Comparison of ENCODE assay signal across 13 cellular contexts in genomic region chr6:7124631-7125030, GRCh38. TPM values are rescaled to one million over a fixed set of nuclear protein-coding genes. Genes with fewer than 3 reads are reported as not detected.
DNase-seq lines count a peak whose midpoint lies in the region; ATAC-seq and TF ChIP-seq lines count a peak whose summit lies in the region.
"Had no signal": no experiment of that assay in that cellular context is flagged by ENCODE, and none has a peak within 500 bp of the region (broad histone marks: within the 10 kb centered on the region; RNA-seq: fewer than 3 reads in every experiment).

No MANE protein-coding gene starts in this region.

- no peak overlapping the region for H3K4me3 ChIP-seq in cardiac muscle cell
- H3K4me3 ChIP-seq in thyroid gland (replicated peaks in 1 of 3), result no peak overlapping the region
- no peak overlapping the region for H3K4me3 ChIP-seq in aorta (ENCODE audit: low read length in 2 of 2)
- H3K4me3 ChIP-seq: breast epithelium, lower lobe of right lung, transverse colon had no signal

- H3K9me3 Mint-ChIP-seq in activated naive CD8-positive, alpha-beta T cell treated with anti-CD3 and anti-CD28 coated beads, Interleukin-2, amount 10 ng/mL, durations not matched to agents 7 days and 5 days, result no peaks in the 10 kb centered on the region

- H3K36me3 ChIP-seq in cardiac muscle cell (no peaks in the 10 kb centered on the region), thyroid gland (no peaks in the 10 kb centered on the region), aorta (ENCODE audit: control insufficient read depth in 1 of 2, insufficient read depth in 2 of 2, low read length in 1 of 2) (no peaks in the 10 kb centered on the region)
- H3K36me3 ChIP-seq: breast epithelium, transverse colon had no signal

- no peak for TF ChIP-seq CTCF in cardiac muscle cell (IDR thresholded peaks at IDR 0.05; ENCODE audit: low read depth, low read length)
- TF ChIP-seq CTCF in thyroid gland (IDR thresholded peaks at IDR 0.05), result no peak

- H3K9me3 ChIP-seq in cardiac muscle cell (ENCODE audit: low read depth) (no peaks in the 10 kb centered on the region), thyroid gland (no peaks in the 10 kb centered on the region), aorta (ENCODE audit: control insufficient read depth, low read length) (no peaks in the 10 kb centered on the region)
- H3K9me3 ChIP-seq: breast epithelium, lower lobe of right lung, transverse colon had no signal

- POLR2A ChIA-PET in activated naive CD8-positive, alpha-beta T cell treated with anti-CD3 and anti-CD28 coated beads, Interleukin-2, amount 10 ng/mL, durations not matched to agents 7 days and 5 days (lab: Charles Lee), result interaction anchor here (1.7 to 2.1 kb wide), 2 partner anchors 10 to 15 kb away, joined by 4 read pairs; no protein-coding TSS in a partner anchor

- DNase-seq in cardiac muscle cell (ENCODE audit: low read depth in 1 of 2, low spot score in 1 of 2) (no peak), cardiac septum (ENCODE audit: low spot score) (no peak), kidney tubule cell (ENCODE audit: low spot score) (peak; percentile 93), thyroid gland (no peak), aorta (no peak)
- no peak for DNase-seq in activated naive CD8-positive, alpha-beta T cell treated with anti-CD3 and anti-CD28 coated beads, Interleukin-2, amount 10 ng/mL, durations not matched to agents 7 days and 5 days
- DNase-seq: lower lobe of right lung, NCI-H1048, OCI-M1, transverse colon had no signal

- H3K27ac Mint-ChIP-seq in activated naive CD8-positive, alpha-beta T cell treated with anti-CD3 and anti-CD28 coated beads, Interleukin-2, amount 10 ng/mL, durations not matched to agents 7 days and 5 days, result peak overlapping the region; percentile 28

- H3K27me3 Mint-ChIP-seq in activated naive CD8-positive, alpha-beta T cell treated with anti-CD3 and anti-CD28 coated beads, Interleukin-2, amount 10 ng/mL, durations not matched to agents 7 days and 5 days, result no peaks in the 10 kb centered on the region

- ATAC-seq in activated naive CD8-positive, alpha-beta T cell treated with anti-CD3 and anti-CD28 coated beads, Interleukin-2, amount 10 ng/mL, durations not matched to agents 7 days and 5 days (ENCODE audit: low read depth), result no peak
- ATAC-seq in aorta (ENCODE audit: low FRiP score), result no peak
- no peak for ATAC-seq in GM18909 (IDR thresholded peaks at IDR 0.05; ENCODE audit: poor library complexity, unreplicated experiment)
- no peak for ATAC-seq in HG02970 (IDR thresholded peaks at IDR 0.05; ENCODE audit: low FRiP score, unreplicated experiment)
- ATAC-seq: lower lobe of right lung had no signal

- H3K27ac ChIP-seq in cardiac muscle cell (peak overlapping the region; percentile 77), thyroid gland (peak overlapping the region in 2 of 3 donors; percentile 7 to 32), aorta (ENCODE audit: low read depth in 1 of 2, low read length in 2 of 2) (no peak overlapping the region)
- H3K27ac ChIP-seq: breast epithelium, lower lobe of right lung had no signal

- no peak overlapping the region for H3K4me3 Mint-ChIP-seq in activated naive CD8-positive, alpha-beta T cell treated with anti-CD3 and anti-CD28 coated beads, Interleukin-2, amount 10 ng/mL, durations not matched to agents 7 days and 5 days

- TF ChIP-seq POLR2A in thyroid gland (IDR thresholded peaks at IDR 0.05), result no peak

- peaks cover 15% of the 10 kb centered on the region for H3K4me1 ChIP-seq in cardiac muscle cell (ENCODE audit: low read depth)
- H3K4me1 ChIP-seq in thyroid gland, result peaks cover 15 to 34% of the 10 kb centered on the region in 2 donors
- peaks cover 0 to 4% of the 10 kb centered on the region in 2 donors for H3K4me1 ChIP-seq in aorta (ENCODE audit: control insufficient read depth in 1 of 2, insufficient read depth in 2 of 2, low read length in 2 of 2)
- H3K4me1 ChIP-seq: breast epithelium had no signal

- peaks cover 48% of the 10 kb centered on the region for H3K4me1 Mint-ChIP-seq in activated naive CD8-positive, alpha-beta T cell treated with anti-CD3 and anti-CD28 coated beads, Interleukin-2, amount 10 ng/mL, durations not matched to agents 7 days and 5 days

- H3K36me3 Mint-ChIP-seq in activated naive CD8-positive, alpha-beta T cell treated with anti-CD3 and anti-CD28 coated beads, Interleukin-2, amount 10 ng/mL, durations not matched to agents 7 days and 5 days, result peaks cover 46% of the 10 kb centered on the region

- 52 to 54% methylated on average over 2 of the region's 2 CpGs for WGBS in thyroid gland, 2 donors
- 81% methylated on average over 2 of the region's 2 CpGs for WGBS in aorta, 2 donors

- H3K27me3 ChIP-seq in cardiac muscle cell (no peaks in the 10 kb centered on the region), thyroid gland (no peaks in the 10 kb centered on the region), aorta (ENCODE audit: control insufficient read depth in 1 of 2, insufficient read depth in 2 of 2, low read length in 1 of 2) (no peaks in the 10 kb centered on the region)
- H3K27me3 ChIP-seq: breast epithelium, transverse colon had no signal

- intact Hi-C loops in cardiac septum (cut with DNase I) (no loop called here), thyroid gland (cut with DNase I) (no loop called here), aorta (cut with DNase I) (no loop called here)

RNA-seq across cellular contexts. Expression of gene RREB1, which starts 16.9 kb away (rescaled TPM):
- 30.5 and 55.3 TPM in 2 replicates for total RNA-seq in cardiac muscle cell
- polyA plus RNA-seq in cardiac muscle cell, result 15.4 and 22.1 TPM in 2 replicates
- 27.8 TPM for total RNA-seq in cardiac septum
- total RNA-seq in activated naive CD8-positive, alpha-beta T cell treated with anti-CD3 and anti-CD28 coated beads, Interleukin-2, amount 10 ng/mL, durations not matched to agents 7 days and 5 days, result 10 to 100 TPM; 37.0 to 39.1 TPM
- 10 to 100 TPM; 48.0 to 91.3 (median 57.1) TPM for total RNA-seq in thyroid gland
- 10 to 100 TPM; 30.7 to 44.7 TPM for total RNA-seq in aorta
- polyA plus RNA-seq in aorta, result 1 to 10 TPM; 3.5 to 4.9 TPM

Comparison
In these comparisons a context has a peak if more than half of its experiments do, and no peak if none do; other contexts are left out.
1. H3K27ac ChIP-seq: peak in cardiac muscle cell (single experiment) and thyroid gland (2 of 3); none in aorta (0 of 2).